2 cellular contexts compared by ENCODE assay signal in genomic region chr12:48356041-48356768, GRCh38.
TF ChIP-seq lines count a peak whose summit lies in the region.

No MANE protein-coding gene starts in this region.

TF ChIP-seq in A549, 52 proteins besides CTCF, POLR2A, EP300 and RAD21:
- TF ChIP-seq PHF8 (IDR thresholded peaks at IDR 0.05; ENCODE audit: borderline replicate concordance, low read depth) (no peak), CBX2 (IDR thresholded peaks at IDR 0.05; ENCODE audit: borderline replicate concordance, low read depth) (no peak), USF2 (IDR thresholded peaks at IDR 0.05) (no peak), FOSL2 (IDR thresholded peaks at IDR 0.05) (no peak), FOSL2 (CRISPR knock-in tag; IDR thresholded peaks at IDR 0.05) (peak; percentile 44; the same call in 1 of the 2 replicates), HES2 (IDR thresholded peaks at IDR 0.05) (no peak), EHMT2 (IDR thresholded peaks at IDR 0.05; ENCODE audit: low read depth) (no peak), CEBPB (IDR thresholded peaks at IDR 0.05) (no peak)

TF ChIP-seq in K562, 482 proteins besides CTCF, POLR2A, EP300 and RAD21:
- TF ChIP-seq NFATC3 (IDR thresholded peaks at IDR 0.05) (no peak), PTRF (tag; IDR thresholded peaks at IDR 0.05) (no peak), ZBTB34 (CRISPR knock-in tag; IDR thresholded peaks at IDR 0.05) (no peak), ZBTB40 (IDR thresholded peaks at IDR 0.05) (no peak), ZBTB40 (CRISPR knock-in tag; IDR thresholded peaks at IDR 0.05) (no peak), SUPT5H (IDR thresholded peaks at IDR 0.05) (no peak), SLC30A9 (CRISPR knock-in tag; IDR thresholded peaks at IDR 0.05) (no peak), LARP7 (IDR thresholded peaks at IDR 0.05) (no peak), SNAPC5 (CRISPR knock-in tag; IDR thresholded peaks at IDR 0.05) (no peak), ZFX (CRISPR knock-in tag; IDR thresholded peaks at IDR 0.05) (no peak), POLR3G (IDR thresholded peaks at IDR 0.05; ENCODE audit: extremely low read depth, insufficient read length, insufficient replicate concordance) (no peak), E2F3 (CRISPR knock-in tag; IDR thresholded peaks at IDR 0.05) (no peak), CLOCK (CRISPR knock-in tag; IDR thresholded peaks at IDR 0.05; ENCODE audit: borderline replicate concordance) (no peak), ZNF740 (CRISPR knock-in tag; IDR thresholded peaks at IDR 0.05) (no peak), ZNF740 (tag; IDR thresholded peaks at IDR 0.05) (no peak), ZFP36 (IDR thresholded peaks at IDR 0.05; ENCODE audit: low read depth, low read length, partially characterized antibody) (no peak), KDM5B (IDR thresholded peaks at IDR 0.05; ENCODE audit: insufficient replicate concordance, low read depth, low read length) (no peak), POLR2AphosphoS5 (IDR thresholded peaks at IDR 0.05; ENCODE audit: control insufficient read depth, insufficient read depth, low read depth, low read length) (no peak), MBD1 (CRISPR knock-in tag; IDR thresholded peaks at IDR 0.05) (no peak)
